ENCODE assay signal across 8 cellular contexts in genomic region chr7:19442016-19442785, GRCh38.
A peak's percentile ranks its signal among the peaks of the same experiment; 100 is the strongest.
DNase-seq lines count a peak whose midpoint lies in the region; ATAC-seq and TF ChIP-seq lines count a peak whose summit lies in the region.

No MANE protein-coding gene starts in this region.

- H3K4me3 ChIP-seq in hepatocyte, result no peak overlapping the region
- H3K4me3 ChIP-seq in ovary, result no peak overlapping the region

- no peak overlapping the region for H2AFZ ChIP-seq in hepatocyte

- no peaks in the 10 kb centered on the region for H3K79me2 ChIP-seq in hepatocyte

- DNase-seq in DMS 273 (lab: John Stamatoyannopoulos, UW; ENCODE audit: unreplicated experiment) (peak; percentile 76), RPMI8226 (peak; percentile 25), hepatocyte (ENCODE audit: low spot score) (peak; percentile 60), DMS114 treated with DMSO at 0.1 percent for 48 hours (lab: John Stamatoyannopoulos, UW; ENCODE audit: unreplicated experiment) (no peak), activated gamma-delta T cell treated with Interleukin-2 at 50 U/mL for 16 hours (no peak), ovary (no peak)

- TF ChIP-seq CTCF in hepatocyte (IDR thresholded peaks at IDR 0.05; ENCODE audit: poor library complexity) (peak; percentile 49), ovary (IDR thresholded peaks at IDR 0.05) (no peak)

- peak; percentile 50 for ATAC-seq in HG03378 (IDR thresholded peaks at IDR 0.05; ENCODE audit: unreplicated experiment)
- no peak for ATAC-seq in GM21447 (IDR thresholded peaks at IDR 0.05; ENCODE audit: unreplicated experiment)

- no peak overlapping the region for H3K4me2 ChIP-seq in hepatocyte

- H3K27me3 ChIP-seq in hepatocyte, result no peaks in the 10 kb centered on the region
- no peaks in the 10 kb centered on the region for H3K27me3 ChIP-seq in ovary

- H3K36me3 ChIP-seq in hepatocyte (replicated peaks; ENCODE audit: insufficient read depth, low read depth) (no peaks in the 10 kb centered on the region), ovary (no peaks in the 10 kb centered on the region)

- H4K20me1 ChIP-seq in hepatocyte (ENCODE audit: insufficient read depth, poor library complexity, severe bottlenecking), result no peaks in the 10 kb centered on the region

- no peaks in the 10 kb centered on the region for H3K9me3 ChIP-seq in hepatocyte (ENCODE audit: low read depth)
- no peaks in the 10 kb centered on the region for H3K9me3 ChIP-seq in ovary

- no peak for TF ChIP-seq POLR2A in ovary (IDR thresholded peaks at IDR 0.05)

- intact Hi-C loops in ovary (cut with DNase I), result no loop called here

- H3K4me1 ChIP-seq in hepatocyte (ENCODE audit: insufficient read depth) (no peaks in the 10 kb centered on the region), ovary (ENCODE audit: insufficient read depth) (no peaks in the 10 kb centered on the region)

- no peak for TF ChIP-seq EP300 in ovary (IDR thresholded peaks at IDR 0.05)

- WGBS in hepatocyte (ENCODE audit: low lambda C conversion rate, missing lambda C conversion rate), result 42% methylated on average over 4 of the region's 4 CpGs
- 52 to 66% (median 63%) methylated on average over 4 of the region's 4 CpGs for WGBS in ovary, 3 donors

- no peaks in the 10 kb centered on the region for H3K9me2 ChIP-seq in hepatocyte (replicated peaks; ENCODE audit: insufficient read depth)

- H3K27ac ChIP-seq in hepatocyte (no peak overlapping the region), ovary (no peak overlapping the region)

Comparison
In these comparisons a context has a peak if more than half of its experiments do, and no peak if none do; other contexts are left out.
1. DNase-seq: peak in DMS 273 (single experiment), RPMI8226 (single experiment) and hepatocyte (single experiment); none in DMS114 treated with DMSO at 0.1 percent for 48 hours (single experiment), activated gamma-delta T cell treated with Interleukin-2 at 50 U/mL for 16 hours (single experiment) and ovary (0 of 5).